2 cellular contexts compared by ENCODE assay signal in genomic region chr12:57148469-57149308, GRCh38.
TF ChIP-seq lines count a peak whose summit lies in the region.

No MANE protein-coding gene starts in this region.

TF ChIP-seq in SK-N-SH, 30 proteins besides CTCF, POLR2A, EP300 and RAD21 (continued from another document):
- TF ChIP-seq REST (IDR thresholded peaks at IDR 0.05; ENCODE audit: low read depth, low read length) (no peak), SIN3A (IDR thresholded peaks at IDR 0.05; ENCODE audit: borderline replicate concordance, low read depth, low read length) (no peak), FOXM1 (IDR thresholded peaks at IDR 0.05; ENCODE audit: low read depth) (no peak), CHD2 (IDR thresholded peaks at IDR 0.05; ENCODE audit: low read length, partially characterized antibody) (no peak), TAF1 (IDR thresholded peaks at IDR 0.05; ENCODE audit: borderline replicate concordance, low read depth, low read length) (no peak), POLR2AphosphoS5 (IDR thresholded peaks at IDR 0.05; ENCODE audit: low read depth, low read length) (no peak), JUND (IDR thresholded peaks at IDR 0.05) (no peak), RCOR1 (IDR thresholded peaks at IDR 0.05; ENCODE audit: low read length) (no peak), GATA2 (CRISPR knock-in tag; IDR thresholded peaks at IDR 0.05) (no peak), YY1 (IDR thresholded peaks at IDR 0.05; ENCODE audit: low read depth) (no peak), NRF1 (IDR thresholded peaks at IDR 0.05; ENCODE audit: low read depth, low read length) (no peak)

TF ChIP-seq in SK-N-SH treated with all-trans-retinoic acid at 6 μM for 48 hours, 23 proteins besides CTCF, POLR2A, EP300 and RAD21 (continued from another document):
- TF ChIP-seq POU6F1 (CRISPR knock-in tag; IDR thresholded peaks at IDR 0.05; ENCODE audit: borderline replicate concordance, low read depth) = no peak
- no peak for TF ChIP-seq ARNTL (CRISPR knock-in tag; IDR thresholded peaks at IDR 0.05; ENCODE audit: borderline replicate concordance, low read depth)
- TF ChIP-seq ZNF8 (CRISPR knock-in tag; IDR thresholded peaks at IDR 0.05) = no peak
- no peak for TF ChIP-seq ESRRG (CRISPR knock-in tag; IDR thresholded peaks at IDR 0.05)
- TF ChIP-seq OSR1 (CRISPR knock-in tag; IDR thresholded peaks at IDR 0.05) = no peak
